In the genomic region with DNA sequence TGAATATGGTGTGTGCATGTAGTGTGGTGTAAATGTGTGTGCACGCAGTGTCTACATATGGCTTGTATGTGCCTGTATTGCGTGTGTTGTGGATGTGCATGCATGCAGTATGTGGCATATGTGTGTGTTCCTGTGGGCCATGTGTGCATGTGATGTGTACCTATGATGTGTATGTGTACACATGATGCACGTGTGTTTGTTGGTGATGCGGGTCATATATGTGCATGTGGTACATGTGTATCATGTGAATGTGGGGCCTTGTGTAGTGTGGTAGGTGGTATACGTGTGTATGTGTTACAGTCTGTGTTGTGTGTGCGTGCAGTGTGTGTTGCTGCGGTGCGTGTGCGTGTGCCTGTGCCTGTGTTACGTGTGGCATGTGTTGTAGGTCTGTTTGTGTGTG, we compare ENCODE assay signal across 1 cellular context.
TF ChIP-seq lines count a peak whose summit lies in the region.

No MANE protein-coding gene starts in this region.

TF ChIP-seq in HepG2, 621 proteins besides CTCF, POLR2A, EP300 and RAD21:
- TF ChIP-seq TBX3 (IDR thresholded peaks at IDR 0.05; ENCODE audit: borderline replicate concordance): no peak
- peak; percentile 81 for TF ChIP-seq MNT (IDR thresholded peaks at IDR 0.05)
